In the genomic region with DNA sequence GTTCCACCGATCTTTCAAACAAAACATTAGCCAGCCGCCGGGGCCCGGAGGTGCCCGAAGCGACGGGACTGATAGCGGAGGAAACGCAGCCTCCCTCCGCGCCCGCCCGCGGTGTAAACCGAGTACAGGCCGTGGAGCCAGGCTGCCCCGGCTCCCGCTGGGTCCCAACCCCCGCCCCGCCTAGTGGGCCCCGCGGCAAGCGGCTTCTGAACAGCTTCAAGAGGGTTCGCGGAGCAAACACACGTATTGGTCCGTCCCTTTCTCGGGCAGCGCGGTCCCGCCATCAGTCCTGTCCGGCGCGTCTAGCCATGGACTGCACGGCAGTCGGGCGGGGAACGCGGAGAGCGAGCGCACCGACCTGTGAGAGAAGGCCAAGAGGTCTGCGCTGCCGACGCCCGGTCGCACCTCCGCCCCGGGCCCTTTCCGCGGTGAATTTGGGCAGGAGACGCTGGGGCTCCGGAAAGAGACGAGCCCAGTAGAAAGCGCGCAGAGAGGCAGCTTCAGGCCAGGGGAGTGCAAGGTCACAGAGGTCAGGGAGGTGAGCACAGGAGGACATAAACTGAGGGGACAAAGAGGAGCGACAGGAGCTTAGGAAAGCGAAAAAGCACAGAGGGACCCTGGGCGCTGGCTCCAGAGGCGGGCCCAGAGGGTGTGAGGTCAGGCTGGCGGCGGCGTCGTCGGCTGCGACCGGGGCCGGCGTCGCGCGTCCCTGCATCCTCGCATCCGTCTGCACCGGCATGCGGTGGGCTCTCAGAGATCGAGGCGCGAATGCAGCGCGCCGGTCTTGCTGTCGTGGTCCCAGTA, we compare ENCODE assay signal across 8 cellular contexts. TPM values are rescaled to one million over a fixed set of nuclear protein-coding genes. Genes with fewer than 3 reads are reported as not detected.
DNase-seq lines count a peak whose midpoint lies in the region; ATAC-seq and TF ChIP-seq lines count a peak whose summit lies in the region.

No MANE protein-coding gene starts in this region.

- H3K27ac ChIP-seq in uterus = peak overlapping the region in 1 of 2 donors; percentile 12

- in situ Hi-C loops in astrocyte of the spinal cord (cut with HindIII; ENCODE audit: low sequenced_read_pairs) = loop anchor here (10.0 kb wide), 1 partner anchor 400 kb away; a partner anchor contains a TSS

- peaks cover 9% of the 10 kb centered on the region for H3K4me1 Mint-ChIP-seq in memory B cell

- peak overlapping the region; percentile 82 for H3K4me3 Mint-ChIP-seq in memory B cell

- H3K4me3 ChIP-seq in astrocyte of the spinal cord (ENCODE audit: low read depth, low read length) (peak overlapping the region; percentile 40), uterus (peak overlapping the region; percentile 44 to 75), BE2C (ENCODE audit: low read depth, low read length) (no peak overlapping the region)

- peak overlapping the region; percentile 84 for H3K27ac Mint-ChIP-seq in memory B cell

- no peaks in the 10 kb centered on the region for H3K36me3 ChIP-seq in uterus
- H3K36me3 ChIP-seq in BE2C = no peaks in the 10 kb centered on the region

- H3K36me3 Mint-ChIP-seq in memory B cell = peaks cover 3% of the 10 kb centered on the region

- H3K9me3 ChIP-seq in uterus (no peaks in the 10 kb centered on the region), BE2C (no peaks in the 10 kb centered on the region)

- no peaks in the 10 kb centered on the region for H3K9me3 Mint-ChIP-seq in memory B cell

- peaks cover 35% of the 10 kb centered on the region for H3K27me3 Mint-ChIP-seq in memory B cell

- TF ChIP-seq POLR2A in uterus (IDR thresholded peaks at IDR 0.05) = no peak

- H3K27me3 ChIP-seq in uterus = peaks cover 0 to 21% of the 10 kb centered on the region in 2 donors
- peaks cover 100% of the 10 kb centered on the region for H3K27me3 ChIP-seq in BE2C

- TF ChIP-seq CTCF in astrocyte of the spinal cord (IDR thresholded peaks at IDR 0.05; ENCODE audit: low read depth, low read length) (no peak), uterus (IDR thresholded peaks at IDR 0.05) (no peak), BE2C (IDR thresholded peaks at IDR 0.05; ENCODE audit: low read depth, low read length) (no peak)

- ATAC-seq in memory B cell (ENCODE audit: low read depth) (no peak), GM21723 (IDR thresholded peaks at IDR 0.05; ENCODE audit: unreplicated experiment) (no peak)

- peak; percentile 51 for DNase-seq in stimulated activated CD4-positive, alpha-beta T cell treated with anti-CD3 and anti-CD28 coated beads, Interleukin-15, amount 100 ng/mL, for 24 hours
- no peak for DNase-seq in stimulated activated CD4-positive, alpha-beta T cell treated with anti-CD3 and anti-CD28 coated beads, Interleukin-4, amount 100 ng/mL, for 4 hours
- DNase-seq in astrocyte of the spinal cord (ENCODE audit: low read depth, low spot score) = no peak
- DNase-seq in memory B cell (ENCODE audit: low spot score in 2 of 2) = no peak
- DNase-seq in uterus = no peak
- no peak for DNase-seq in 8988T
- no peak for DNase-seq in BE2C

- intact Hi-C loops in uterus (cut with DNase I; ENCODE audit: low total_unique reads) = loop anchor here (10.0 kb wide), 1 partner anchor 380 kb away; no protein-coding TSS in a partner anchor

- peaks cover 0 to 13% of the 10 kb centered on the region in 2 donors for H3K4me1 ChIP-seq in uterus
- H3K4me1 ChIP-seq in BE2C = no peaks in the 10 kb centered on the region

RNA-seq across cellular contexts. Expression of a gene that starts 1.9 kb away (rescaled TPM):
- total RNA-seq in uterus = 10 to 100 TPM in 1 of 4 donors, 1 to 10 TPM in 1, under 1 TPM in 1, not detected in 1; 0.26 to 23.6 (median 9.8) TPM
- polyA plus RNA-seq in BE2C (2012; ENCODE audit: insufficient read depth, insufficient read length, low read depth) = not detected

RNA-seq across cellular contexts. Expression of a gene that starts 2.0 kb away (rescaled TPM):
- 10 to 100 TPM in 2 of 4 donors, 1 to 10 TPM in 2; 1.3 to 22.7 (median 12.2) TPM for total RNA-seq in uterus
- polyA plus RNA-seq in BE2C (2012; ENCODE audit: insufficient read depth, insufficient read length, low read depth) = not detected
